26 cellular contexts compared by ENCODE assay signal in the genomic region with DNA sequence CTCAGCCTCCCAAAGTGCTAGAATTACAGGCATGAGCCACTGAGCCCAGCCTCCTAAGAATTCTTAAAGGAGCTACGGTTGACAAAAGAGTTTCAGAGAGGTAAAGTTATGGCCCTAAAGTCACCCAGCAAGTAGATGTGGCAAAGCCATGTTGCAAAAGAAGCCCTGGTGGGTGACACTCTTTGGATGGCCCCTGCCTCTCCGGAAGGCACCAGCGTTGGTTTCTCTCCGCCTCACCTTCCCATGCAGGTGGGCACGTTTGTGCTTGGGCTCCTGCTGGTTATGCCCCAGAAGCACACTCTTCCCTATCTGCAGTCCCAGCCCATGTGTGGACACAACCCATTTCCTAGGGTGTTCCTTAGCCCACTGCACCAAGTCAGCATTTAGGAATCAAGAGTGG. TPM values are rescaled to one million over a fixed set of nuclear protein-coding genes. Genes with fewer than 3 reads are reported as not detected.
DNase-seq lines count a peak whose midpoint lies in the region; ATAC-seq and TF ChIP-seq lines count a peak whose summit lies in the region.
"Had no signal": no experiment of that assay in that cellular context is flagged by ENCODE, and none has a peak within 500 bp of the region (broad histone marks: within the 10 kb centered on the region; RNA-seq: fewer than 3 reads in every experiment).

No MANE protein-coding gene starts in this region.

- TF ChIP-seq POLR2A in gastroesophageal sphincter (IDR thresholded peaks at IDR 0.05) = no peak
- no peak for TF ChIP-seq POLR2A in stomach (IDR thresholded peaks at IDR 0.05)

- no peaks in the 10 kb centered on the region for H3K79me2 ChIP-seq in ACC112 (ENCODE audit: control insufficient read depth, insufficient read depth, low read length, unreplicated experiment)
- H3K79me2 ChIP-seq: parathyroid adenoma had no signal

- H2AFZ ChIP-seq in ACC112 (ENCODE audit: low read length, unreplicated experiment) = no peak overlapping the region

- H3K36me3 ChIP-seq in ACC112 (ENCODE audit: insufficient read depth, low read length) (no peaks in the 10 kb centered on the region), RWPE2 (ENCODE audit: low read depth) (no peaks in the 10 kb centered on the region), gastroesophageal sphincter (no peaks in the 10 kb centered on the region), stomach (no peaks in the 10 kb centered on the region)
- H3K36me3 ChIP-seq: left lung had no signal

- no peak overlapping the region for H3K4me3 ChIP-seq in ACC112 (ENCODE audit: low read depth, low read length)
- H3K4me3 ChIP-seq in RWPE2 (ENCODE audit: severe bottlenecking) = no peak overlapping the region
- no peak overlapping the region for H3K4me3 ChIP-seq in gastroesophageal sphincter
- H3K4me3 ChIP-seq in stomach = no peak overlapping the region
- H3K4me3 ChIP-seq: left lung had no signal

- peaks cover 0 to 2% (median 0%) of the 10 kb centered on the region in 7 donors for H3K9me3 Mint-ChIP-seq in CD14-positive monocyte
- H3K9me3 Mint-ChIP-seq in stimulated activated naive CD8-positive, alpha-beta T cell treated with anti-CD3 and anti-CD28 coated beads, Interleukin-15, amount 100 ng/mL, for 72 hours = no peaks in the 10 kb centered on the region
- H3K9me3 Mint-ChIP-seq: activated naive CD4-positive, alpha-beta T cell treated with anti-CD3 and anti-CD28 coated beads, Interleukin-2, amount 50 U/mL, for 24 hours; activated T-helper 1 cell treated with anti-CD3 and anti-CD28 coated beads, Interleukin-12 subunit alpha, Interleukin-12 subunit beta, Interleukin-2, Interleukin-4 antibody, amounts not matched to agents 30 ng/mL and 10 ng/mL and 1 ng/mL, durations not matched to agents 14 hours and 24 hours and 36 hours; central memory CD8-positive, alpha-beta T cell; natural killer cell had no signal

- H3K9me3 ChIP-seq in RWPE2 (ENCODE audit: severe bottlenecking) (no peaks in the 10 kb centered on the region), gastroesophageal sphincter (no peaks in the 10 kb centered on the region), stomach (no peaks in the 10 kb centered on the region)
- H3K9me3 ChIP-seq: left lung had no signal

- H3K4me1 ChIP-seq in ACC112 (ENCODE audit: control insufficient read depth, insufficient read depth, low read length, unreplicated experiment) = peaks cover 49% of the 10 kb centered on the region
- H3K4me1 ChIP-seq in RWPE2 (ENCODE audit: insufficient read depth, poor library complexity, severe bottlenecking) = peaks cover 37% of the 10 kb centered on the region
- H3K4me1 ChIP-seq in gastroesophageal sphincter = peaks cover 0 to 46% (median 21%) of the 10 kb centered on the region in 3 donors
- peaks cover 20 to 47% (median 36%) of the 10 kb centered on the region in 4 donors for H3K4me1 ChIP-seq in stomach

- H3K27me3 ChIP-seq in ACC112 (ENCODE audit: insufficient read depth, low read length) = no peaks in the 10 kb centered on the region
- H3K27me3 ChIP-seq in RWPE2 (ENCODE audit: insufficient read depth, poor library complexity, severe bottlenecking) = no peaks in the 10 kb centered on the region
- no peaks in the 10 kb centered on the region for H3K27me3 ChIP-seq in gastroesophageal sphincter
- H3K27me3 ChIP-seq in stomach = no peaks in the 10 kb centered on the region

- WGBS in gastroesophageal sphincter (ENCODE audit: low coverage in 1 of 2), 2 donors = 0 to 93% methylated on average over 1 to 3 of the region's 5 CpGs
- WGBS in stomach, 5 donors = 73 to 94% (median 91%) methylated on average over 5 of the region's 5 CpGs

- H3K27me3 Mint-ChIP-seq in CD14-positive monocyte (ENCODE audit: low read depth in 3 of 3) = peaks cover 2 to 10% (median 3%) of the 10 kb centered on the region in 3 donors
- H3K27me3 Mint-ChIP-seq in stimulated activated naive CD8-positive, alpha-beta T cell treated with anti-CD3 and anti-CD28 coated beads, Interleukin-15, amount 100 ng/mL, for 72 hours = peaks cover 7% of the 10 kb centered on the region

- H3K4me3 Mint-ChIP-seq in CD14-positive monocyte = no peak overlapping the region
- H3K4me3 Mint-ChIP-seq in stimulated activated naive CD8-positive, alpha-beta T cell treated with anti-CD3 and anti-CD28 coated beads, Interleukin-15, amount 100 ng/mL, for 72 hours = no peak overlapping the region
- H3K4me3 Mint-ChIP-seq: activated naive CD4-positive, alpha-beta T cell treated with anti-CD3 and anti-CD28 coated beads, Interleukin-2, amount 50 U/mL, for 24 hours; activated T-helper 1 cell treated with anti-CD3 and anti-CD28 coated beads, Interleukin-12 subunit alpha, Interleukin-12 subunit beta, Interleukin-2, Interleukin-4 antibody, amounts not matched to agents 30 ng/mL and 10 ng/mL and 1 ng/mL, durations not matched to agents 14 hours and 24 hours and 36 hours; central memory CD8-positive, alpha-beta T cell; immature natural killer cell; natural killer cell; WTC11 had no signal

- TF ChIP-seq EP300 in gastroesophageal sphincter (IDR thresholded peaks at IDR 0.05) (no peak), stomach (IDR thresholded peaks at IDR 0.05) (no peak)

- H3K36me3 Mint-ChIP-seq in CD14-positive monocyte = no peaks in the 10 kb centered on the region
- H3K36me3 Mint-ChIP-seq: activated naive CD4-positive, alpha-beta T cell treated with anti-CD3 and anti-CD28 coated beads, Interleukin-2, amount 50 U/mL, for 24 hours; immature natural killer cell; natural killer cell; WTC11 had no signal

- ATAC-seq in RWPE2 (ENCODE audit: low read depth) (no peak), gastroesophageal sphincter (no peak)
- ATAC-seq in stimulated activated naive CD8-positive, alpha-beta T cell treated with anti-CD3 and anti-CD28 coated beads, Interleukin-15, amount 100 ng/mL, for 72 hours = no peak
- ATAC-seq: natural killer cell, WTC11 had no signal

- intact Hi-C loops in stomach (cut with DNase I; ENCODE audit: low total_unique reads) (no loop called here), CD14-positive monocyte (cut with micrococcal nuclease) (no loop called here)

- H3K4me1 Mint-ChIP-seq in CD14-positive monocyte = peaks cover 2% of the 10 kb centered on the region
- H3K4me1 Mint-ChIP-seq in stimulated activated naive CD8-positive, alpha-beta T cell treated with anti-CD3 and anti-CD28 coated beads, Interleukin-15, amount 100 ng/mL, for 72 hours = peaks cover 6% of the 10 kb centered on the region
- H3K4me1 Mint-ChIP-seq: activated naive CD4-positive, alpha-beta T cell treated with anti-CD3 and anti-CD28 coated beads, Interleukin-2, amount 50 U/mL, for 24 hours; central memory CD8-positive, alpha-beta T cell; immature natural killer cell; natural killer cell had no signal

- no peak for DNase-seq in RWPE2 (ENCODE audit: low spot score)
- no peak for DNase-seq in stomach
- DNase-seq in CD14-positive monocyte (ENCODE audit: low spot score) = no peak
- no peak for DNase-seq in stimulated activated CD4-positive, alpha-beta T cell treated with anti-CD3 and anti-CD28 coated beads, Interleukin-15, amount 100 ng/mL, for 24 hours
- no peak for DNase-seq in stimulated activated naive CD8-positive, alpha-beta T cell treated with anti-CD3 and anti-CD28 coated beads, Interleukin-15, amount 100 ng/mL, for 72 hours
- DNase-seq in NCI-H82 (lab: John Stamatoyannopoulos, UW) = no peak
- DNase-seq: activated CD4-positive, alpha-beta T cell treated with anti-CD3 and anti-CD28 coated beads, Interleukin-2, amount 50 U/mL, for 4 hours; immature natural killer cell; natural killer cell; NCI-H1048; NCI-H187 treated with DMSO at 0.1 percent for 48 hours; NCI-H748 treated with DMSO at 0.1 percent for 48 hours; stimulated activated CD8-positive, alpha-beta memory T cell treated with anti-CD3 and anti-CD28 coated beads, Interleukin-4, amount 100 ng/mL, for 48 hours; T1000 had no signal

- H3K27ac Mint-ChIP-seq in CD14-positive monocyte = no peak overlapping the region
- H3K27ac Mint-ChIP-seq in stimulated activated naive CD8-positive, alpha-beta T cell treated with anti-CD3 and anti-CD28 coated beads, Interleukin-15, amount 100 ng/mL, for 72 hours = no peak overlapping the region
- H3K27ac Mint-ChIP-seq: activated naive CD4-positive, alpha-beta T cell treated with anti-CD3 and anti-CD28 coated beads, Interleukin-2, amount 50 U/mL, for 24 hours; activated T-helper 1 cell treated with anti-CD3 and anti-CD28 coated beads, Interleukin-12 subunit alpha, Interleukin-12 subunit beta, Interleukin-2, Interleukin-4 antibody, amounts not matched to agents 30 ng/mL and 10 ng/mL and 1 ng/mL, durations not matched to agents 14 hours and 24 hours and 36 hours; immature natural killer cell; natural killer cell; WTC11 had no signal

- TF ChIP-seq CTCF in RWPE2 (IDR thresholded peaks at IDR 0.05; ENCODE audit: poor library complexity, severe bottlenecking) (no peak), gastroesophageal sphincter (IDR thresholded peaks at IDR 0.05) (no peak), stomach (IDR thresholded peaks at IDR 0.05) (no peak), CD14-positive monocyte (IDR thresholded peaks at IDR 0.05) (no peak)

- peak overlapping the region; percentile 95; the same call in 1 of the 2 replicates for H3K27ac ChIP-seq in ACC112 (ENCODE audit: low read depth, low read length)
- peak overlapping the region; percentile 99 for H3K27ac ChIP-seq in RWPE2 (ENCODE audit: poor library complexity, severe bottlenecking)
- H3K27ac ChIP-seq in gastroesophageal sphincter = peak overlapping the region in 3 of 4 donors; percentile 61 to 74 (median 68)
- peak overlapping the region in 4 of 5 donors; percentile 77 to 89 (median 86) for H3K27ac ChIP-seq in stomach
- H3K27ac ChIP-seq: C4-2B, parathyroid adenoma had no signal

RNA-seq across cellular contexts. Expression of a gene that starts 9.5 kb away (rescaled TPM):
- total RNA-seq in gastroesophageal sphincter (100 to 1,000 TPM in 3 of 4 donors, 10 to 100 TPM in 1; 58.4 to 263 (median 215) TPM), stomach (100 to 1,000 TPM in 1 of 5 donors, 10 to 100 TPM in 4; 15.1 to 392 (median 65.9) TPM)
- polyA plus RNA-seq in stomach (1,000 to 10,000 TPM in 1 of 3 donors, 100 to 1,000 TPM in 2; 109 to 1,820 (median 485) TPM), CD14-positive monocyte (not detected)
- total RNA-seq: activated T-helper 1 cell treated with anti-CD3 and anti-CD28 coated beads, Interleukin-12 subunit alpha, Interleukin-12 subunit beta, Interleukin-2, Interleukin-4 antibody, amounts not matched to agents 30 ng/mL and 10 ng/mL and 1 ng/mL, durations not matched to agents 14 hours and 24 hours and 36 hours; endothelial cell of umbilical vein; natural killer cell had no signal
- polyA plus RNA-seq: endothelial cell of umbilical vein, immature natural killer cell had no signal

RNA-seq across cellular contexts. Expression of a gene that starts 21.5 kb away (rescaled TPM):
- total RNA-seq in gastroesophageal sphincter (1 to 10 TPM; 2.3 to 8.4 (median 3.7) TPM), stomach (10 to 100 TPM in 1 of 5 donors, 1 to 10 TPM in 2, not detected in 2; 1.7 to 10.7 (median 3.1) TPM)
- polyA plus RNA-seq in stomach (1 to 10 TPM; 2.7 to 5.9 (median 4.6) TPM), CD14-positive monocyte (not detected)
- total RNA-seq: activated T-helper 1 cell treated with anti-CD3 and anti-CD28 coated beads, Interleukin-12 subunit alpha, Interleukin-12 subunit beta, Interleukin-2, Interleukin-4 antibody, amounts not matched to agents 30 ng/mL and 10 ng/mL and 1 ng/mL, durations not matched to agents 14 hours and 24 hours and 36 hours; endothelial cell of umbilical vein; natural killer cell had no signal
- polyA plus RNA-seq: immature natural killer cell had no signal

RNA-seq across cellular contexts. Expression of a gene that starts 41.5 kb away (rescaled TPM):
- total RNA-seq in gastroesophageal sphincter = not detected
- total RNA-seq in stomach = 10 to 100 TPM in 2 of 5 donors, 1 to 10 TPM in 1, not detected in 2; 4.9 to 27.5 (median 15.8) TPM
- polyA plus RNA-seq in stomach = 10 to 100 TPM in 2 of 3 donors, 1 to 10 TPM in 1; 4.7 to 14.8 (median 13.6) TPM
- not detected for polyA plus RNA-seq in CD14-positive monocyte
- total RNA-seq: activated T-helper 1 cell treated with anti-CD3 and anti-CD28 coated beads, Interleukin-12 subunit alpha, Interleukin-12 subunit beta, Interleukin-2, Interleukin-4 antibody, amounts not matched to agents 30 ng/mL and 10 ng/mL and 1 ng/mL, durations not matched to agents 14 hours and 24 hours and 36 hours; astrocyte; endothelial cell of umbilical vein; left lung; LHCN-M2; natural killer cell; WTC11 had no signal
- polyA plus RNA-seq: endothelial cell of umbilical vein, immature natural killer cell had no signal
